Comparison of ENCODE assay signal across 8 cellular contexts in the genomic region with DNA sequence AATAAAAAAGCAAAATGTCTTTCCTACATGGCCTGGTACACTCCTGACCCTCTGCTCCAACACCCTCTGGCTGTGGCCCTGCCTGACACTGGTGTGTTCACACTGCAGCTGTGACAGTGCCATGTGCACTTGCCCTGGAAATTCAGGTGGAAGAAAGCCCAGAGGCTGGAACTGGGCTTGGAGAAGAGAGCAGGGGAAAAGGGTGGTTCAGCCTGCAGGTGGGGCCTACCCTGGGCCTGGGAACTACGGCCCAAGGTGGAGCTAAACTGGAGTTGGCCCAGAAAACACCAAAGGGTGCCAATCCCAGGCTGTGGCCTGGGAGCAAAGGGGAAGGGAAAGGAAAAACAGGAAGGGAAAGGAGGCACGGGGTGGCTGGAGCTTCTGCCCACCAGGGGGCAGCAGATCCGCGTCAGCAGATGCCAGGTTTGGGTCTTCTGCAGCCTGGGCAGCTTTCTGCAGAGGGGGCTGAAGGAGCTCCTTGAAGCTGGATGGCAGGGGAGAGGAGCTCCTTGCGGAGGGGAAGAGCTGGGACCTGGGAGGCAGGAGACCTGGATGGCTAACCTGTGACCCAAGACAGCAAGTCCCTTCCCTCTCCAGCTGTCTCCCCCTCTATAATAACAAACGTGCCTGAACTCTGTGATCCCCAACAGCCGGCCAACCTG. TPM values are rescaled to one million over a fixed set of nuclear protein-coding genes. Genes with fewer than 3 reads are reported as not detected.
DNase-seq lines count a peak whose midpoint lies in the region; ATAC-seq and TF ChIP-seq lines count a peak whose summit lies in the region.

No MANE protein-coding gene starts in this region.

- peak overlapping the region; percentile 90 for H3K27ac Mint-ChIP-seq in activated CD8-positive, alpha-beta T cell treated with anti-CD3 and anti-CD28 coated beads for 36 hours
- H3K27ac Mint-ChIP-seq in effector memory CD8-positive, alpha-beta T cell = peak overlapping the region; percentile 58 to 92
- H3K27ac Mint-ChIP-seq in mesothelial cell of epicardium = no peak overlapping the region

- CTCF ChIA-PET in activated CD8-positive, alpha-beta T cell treated with anti-CD3 and anti-CD28 coated beads for 36 hours (lab: Charles Lee) = interaction anchor here (0.7 to 7.1 kb wide), 47 partner anchors 9 to 455 kb away, joined by 3 to 224 read pairs (median 7); a partner anchor contains a TSS

- H3K9me3 Mint-ChIP-seq in activated CD8-positive, alpha-beta T cell treated with anti-CD3 and anti-CD28 coated beads for 36 hours = no peaks in the 10 kb centered on the region
- no peaks in the 10 kb centered on the region for H3K9me3 Mint-ChIP-seq in effector memory CD8-positive, alpha-beta T cell
- no peaks in the 10 kb centered on the region for H3K9me3 Mint-ChIP-seq in mesothelial cell of epicardium

- H3K4me1 Mint-ChIP-seq in activated CD8-positive, alpha-beta T cell treated with anti-CD3 and anti-CD28 coated beads for 36 hours (ENCODE audit: low read depth) = peaks cover 40% of the 10 kb centered on the region
- peaks cover 10 to 32% of the 10 kb centered on the region in 2 donors for H3K4me1 Mint-ChIP-seq in effector memory CD8-positive, alpha-beta T cell (ENCODE audit: low read depth in 2 of 2)
- H3K4me1 Mint-ChIP-seq in mesothelial cell of epicardium = no peaks in the 10 kb centered on the region

- no peak overlapping the region for H3K4me3 Mint-ChIP-seq in activated CD8-positive, alpha-beta T cell treated with anti-CD3 and anti-CD28 coated beads for 36 hours
- H3K4me3 Mint-ChIP-seq in effector memory CD8-positive, alpha-beta T cell = peak overlapping the region in 1 of 2 donors; percentile 22
- H3K4me3 Mint-ChIP-seq in mesothelial cell of epicardium = no peak overlapping the region

- TF ChIP-seq CTCF in activated CD8-positive, alpha-beta T cell treated with anti-CD3 and anti-CD28 coated beads for 36 hours (IDR thresholded peaks at IDR 0.05) = peak; percentile 99
- TF ChIP-seq CTCF in mesothelial cell of epicardium (IDR thresholded peaks at IDR 0.05; ENCODE audit: unreplicated experiment) = peak; percentile 95

- POLR2A ChIA-PET in activated CD8-positive, alpha-beta T cell treated with anti-CD3 and anti-CD28 coated beads for 36 hours (lab: Charles Lee) = interaction anchor here (1.0 to 8.2 kb wide), 8 partner anchors 9 to 101 kb away, joined by 3 to 77 read pairs (median 6); a partner anchor contains a TSS

- ATAC-seq in GM18498 (IDR thresholded peaks at IDR 0.05; ENCODE audit: unreplicated experiment) = peak; percentile 35
- ATAC-seq in activated CD8-positive, alpha-beta T cell treated with anti-CD3 and anti-CD28 coated beads for 36 hours = peak; percentile 32
- ATAC-seq in effector memory CD8-positive, alpha-beta T cell (replicated peaks) = peak; percentile 23
- no peak for ATAC-seq in GM21360 (IDR thresholded peaks at IDR 0.05; ENCODE audit: unreplicated experiment)

- DNase-seq in AML-193 (lab: John Stamatoyannopoulos, UW) (peak; percentile 27 to 35), NCI-H2171 (lab: John Stamatoyannopoulos, UW) (peak; percentile 69), mesothelial cell of epicardium (ENCODE audit: low spot score in 2 of 2, unreplicated experiment in 2 of 2) (peak in 1 of 2 experiments; percentile 85)
- DNase-seq in activated CD8-positive, alpha-beta T cell treated with anti-CD3 and anti-CD28 coated beads for 36 hours = peak; percentile 79
- DNase-seq in effector memory CD8-positive, alpha-beta T cell = peak; percentile 64 to 69 (median 65)
- peak; percentile 85 for DNase-seq in stimulated activated CD8-positive, alpha-beta memory T cell treated with anti-CD3 and anti-CD28 coated beads, Interleukin-4, amount 100 ng/mL, for 48 hours

- peaks cover 5% of the 10 kb centered on the region for H3K36me3 Mint-ChIP-seq in activated CD8-positive, alpha-beta T cell treated with anti-CD3 and anti-CD28 coated beads for 36 hours (ENCODE audit: low read depth)
- peaks cover 35% of the 10 kb centered on the region for H3K36me3 Mint-ChIP-seq in effector memory CD8-positive, alpha-beta T cell (ENCODE audit: insufficient read depth)
- H3K36me3 Mint-ChIP-seq in mesothelial cell of epicardium = peaks cover 4% of the 10 kb centered on the region

- H3K27me3 Mint-ChIP-seq in activated CD8-positive, alpha-beta T cell treated with anti-CD3 and anti-CD28 coated beads for 36 hours = no peaks in the 10 kb centered on the region
- H3K27me3 Mint-ChIP-seq in effector memory CD8-positive, alpha-beta T cell = no peaks in the 10 kb centered on the region
- H3K27me3 Mint-ChIP-seq in mesothelial cell of epicardium (ENCODE audit: low read depth) = no peaks in the 10 kb centered on the region

- intact Hi-C loops in activated CD8-positive, alpha-beta T cell treated with anti-CD3 and anti-CD28 coated beads for 36 hours (cut with micrococcal nuclease) = loop anchor here (2.0 kb wide), 1 partner anchor 98 kb away; a partner anchor contains a TSS

RNA-seq across cellular contexts. Expression of a gene that starts 15.4 kb away (rescaled TPM):
- 10 to 100 TPM; 47.4 to 50.6 TPM for total RNA-seq in activated CD8-positive, alpha-beta T cell treated with anti-CD3 and anti-CD28 coated beads for 36 hours
- total RNA-seq in mesothelial cell of epicardium = 58.0 to 61.4 TPM (median 60.5 TPM) in 3 replicates

RNA-seq across cellular contexts. Expression of a gene that starts 18.3 kb away (rescaled TPM):
- total RNA-seq in activated CD8-positive, alpha-beta T cell treated with anti-CD3 and anti-CD28 coated beads for 36 hours = 10 to 100 TPM; 15.7 to 20.0 TPM
- total RNA-seq in mesothelial cell of epicardium = 55.9 to 69.2 TPM (median 58.9 TPM) in 3 replicates
